In the genomic region with DNA sequence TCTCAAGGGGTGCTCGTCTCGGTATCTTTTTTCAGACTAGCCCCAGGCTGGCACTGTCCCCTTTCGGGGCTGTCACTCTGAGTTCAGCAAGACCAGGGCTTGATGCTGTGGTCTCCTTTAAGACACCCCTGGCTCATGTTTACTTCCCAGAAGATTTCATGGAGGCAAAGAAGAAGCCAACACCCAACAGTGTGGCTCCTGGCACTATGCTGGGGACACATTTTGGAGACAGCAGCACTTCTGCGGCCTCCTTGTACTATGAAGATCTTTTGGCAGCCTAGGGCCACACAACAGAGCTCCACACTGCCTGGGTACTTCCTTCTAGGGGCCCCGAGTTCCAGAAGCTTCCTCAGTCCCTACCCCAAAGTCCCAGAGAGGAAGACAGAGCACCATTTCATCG, we compare ENCODE assay signal across 20 cellular contexts. TPM values are rescaled to one million over a fixed set of nuclear protein-coding genes. Genes with fewer than 3 reads are reported as not detected.
DNase-seq lines count a peak whose midpoint lies in the region; ATAC-seq and TF ChIP-seq lines count a peak whose summit lies in the region.
"Had no signal": no experiment of that assay in that cellular context is flagged by ENCODE, and none has a peak within 500 bp of the region (broad histone marks: within the 10 kb centered on the region; RNA-seq: fewer than 3 reads in every experiment).

No MANE protein-coding gene starts in this region.

- H3K9ac ChIP-seq in PC-3 (ENCODE audit: low read length), result 0 out of 2 replicates have a peak overlapping the region, but pooled peaks have one; percentile 1

- CTCF ChIA-PET in PC-3 (lab: Charles Lee), result no interaction called here

- peaks cover 4% of the 10 kb centered on the region for H3F3A ChIP-seq in PC-3 (ENCODE audit: low read length, unreplicated experiment)

- no peaks in the 10 kb centered on the region for H3K79me2 ChIP-seq in PC-3 (ENCODE audit: low read length)

- no TSS peak for BruUV-seq in PC-3 (replicated peaks; lab: Mats Ljungman, UMichigan)

- TF ChIP-seq CTCF in PC-3 (conservative IDR thresholded peaks at IDR 0.05; ENCODE audit: low read depth, low read length), result no peak
- no peak for TF ChIP-seq CTCF in adrenal gland (IDR thresholded peaks at IDR 0.05)
- no peak for TF ChIP-seq CTCF in lower lobe of right lung (IDR thresholded peaks at IDR 0.05)
- no peak for TF ChIP-seq CTCF in thyroid gland (IDR thresholded peaks at IDR 0.05)

- H3K9me2 ChIP-seq in PC-3 (replicated peaks; ENCODE audit: low read length), result no peaks in the 10 kb centered on the region

- H3K36me3 ChIP-seq in PC-3 (ENCODE audit: low read depth, low read length), result peaks cover 25% of the 10 kb centered on the region
- peaks cover 0 to 31% of the 10 kb centered on the region in 2 donors for H3K36me3 ChIP-seq in adrenal gland (replicated peaks in 1 of 2)
- peaks cover 39% of the 10 kb centered on the region for H3K36me3 ChIP-seq in lower lobe of right lung
- no peaks in the 10 kb centered on the region for H3K36me3 ChIP-seq in thyroid gland
- H3K36me3 ChIP-seq: prostate gland had no signal

- no peak overlapping the region for H2AFZ ChIP-seq in PC-3 (ENCODE audit: low read length)

- 73 to 91% (median 88%) methylated on average over 5 to 6 of the region's 6 CpGs for WGBS in adrenal gland, 4 donors
- 86 to 89% methylated on average over 3 to 6 of the region's 6 CpGs for WGBS in thyroid gland, 2 donors

- H3K4me2 ChIP-seq in PC-3 (ENCODE audit: low read length), result peak overlapping the region; percentile 23

- DNase-seq in PC-3 (no peak), adrenal gland (no peak), lower lobe of right lung (no peak), thyroid gland (no peak), cortex of kidney (lab: John Stamatoyannopoulos, UW) (no peak)
- DNase-seq: activated CD4-positive, alpha-beta T cell treated with anti-CD3 and anti-CD28 coated beads, Interleukin-2, amount 50 U/mL, for 1 hour; activated CD8-positive, alpha-beta memory T cell treated with anti-CD3 and anti-CD28 coated beads, Interleukin-2, amount 50 U/mL, for 4 hours; activated naive CD8-positive, alpha-beta T cell treated with anti-CD3 and anti-CD28 coated beads, Interleukin-2, amount 10 ng/mL, durations not matched to agents 7 days and 5 days; CD4-positive, CD25-positive, alpha-beta regulatory T cell; colonic mucosa; H7; kidney; NCI-H1694 treated with DMSO at 0.1 percent for 48 hours; NCI-H526 treated with DMSO at 0.1 percent for 48 hours; stimulated activated CD8-positive, alpha-beta memory T cell treated with anti-CD3 and anti-CD28 coated beads, Interleukin-4, amount 100 ng/mL, for 48 hours had no signal

- H4K20me1 ChIP-seq in PC-3 (ENCODE audit: low read length), result no peaks in the 10 kb centered on the region

- POLR2A ChIA-PET in PC-3 (lab: Charles Lee; ENCODE audit: unreplicated experiment), result no interaction called here

- H3K27me3 ChIP-seq in PC-3 (ENCODE audit: low read length), result no peaks in the 10 kb centered on the region
- no peaks in the 10 kb centered on the region for H3K27me3 ChIP-seq in adrenal gland
- H3K27me3 ChIP-seq in lower lobe of right lung (ENCODE audit: low read depth), result no peaks in the 10 kb centered on the region
- H3K27me3 ChIP-seq in thyroid gland, result no peaks in the 10 kb centered on the region
- H3K27me3 ChIP-seq: colonic mucosa had no signal

- no peak overlapping the region for H3K4me3 ChIP-seq in PC-3 (ENCODE audit: low read length)
- no peak overlapping the region for H3K4me3 ChIP-seq in adrenal gland
- no peak overlapping the region for H3K4me3 ChIP-seq in lower lobe of right lung
- H3K4me3 ChIP-seq in thyroid gland (replicated peaks in 1 of 3), result no peak overlapping the region
- H3K4me3 ChIP-seq: colonic mucosa, prostate gland had no signal

- H3K9me3 ChIP-seq in PC-3 (ENCODE audit: low read length), result no peaks in the 10 kb centered on the region
- no peaks in the 10 kb centered on the region for H3K9me3 ChIP-seq in adrenal gland (replicated peaks in 1 of 3)
- no peaks in the 10 kb centered on the region for H3K9me3 ChIP-seq in lower lobe of right lung
- no peaks in the 10 kb centered on the region for H3K9me3 ChIP-seq in thyroid gland
- H3K9me3 ChIP-seq: colonic mucosa, prostate gland had no signal

- TF ChIP-seq POLR2A in adrenal gland (IDR thresholded peaks at IDR 0.05), result no peak
- TF ChIP-seq POLR2A in thyroid gland (IDR thresholded peaks at IDR 0.05), result no peak

- H3K27ac ChIP-seq in PC-3 (ENCODE audit: low read length), result peak overlapping the region; percentile 72
- peak overlapping the region in 4 of 5 donors; percentile 37 to 99 (median 96) for H3K27ac ChIP-seq in adrenal gland
- H3K27ac ChIP-seq in lower lobe of right lung, result peak overlapping the region; percentile 11
- H3K27ac ChIP-seq in thyroid gland, result peak overlapping the region in 2 of 3 donors; percentile 44 to 77
- H3K27ac ChIP-seq: colonic mucosa, HL-60, VCaP had no signal

- ATAC-seq in PC-3, result no peak
- ATAC-seq in lower lobe of right lung, result no peak
- no peak for ATAC-seq in HG02885 (IDR thresholded peaks at IDR 0.05; ENCODE audit: poor library complexity, unreplicated experiment)
- ATAC-seq in GM19328 (IDR thresholded peaks at IDR 0.05; ENCODE audit: unreplicated experiment), result no peak

- H3K4me1 ChIP-seq in PC-3 (ENCODE audit: insufficient read depth, low read length) (peaks cover 48% of the 10 kb centered on the region), adrenal gland (replicated peaks in 1 of 2) (peaks cover 51 to 85% of the 10 kb centered on the region in 2 donors), lower lobe of right lung (peaks cover 76% of the 10 kb centered on the region), thyroid gland (peaks cover 54 to 86% of the 10 kb centered on the region in 2 donors)

- intact Hi-C loops in PC-3 (cut with micrococcal nuclease), result no loop called here
- intact Hi-C loops in adrenal gland (cut with DNase I), result no loop called here
- intact Hi-C loops in lower lobe of right lung (cut with DNase I), result no loop called here
- intact Hi-C loops in thyroid gland (cut with DNase I), result no loop called here

RNA-seq across cellular contexts. Expression of gene ECE1, which starts 24.6 kb away (rescaled TPM):
- total RNA-seq in PC-3 (2014; rRNA removed) (86.8 and 110 TPM in 2 replicates), adrenal gland (100 to 1,000 TPM; 173 to 588 (median 259) TPM), lower lobe of right lung (90.9 TPM), thyroid gland (100 to 1,000 TPM in 2 of 4 donors, 10 to 100 TPM in 2; 74.5 to 146 (median 97.2) TPM)
- 100 to 1,000 TPM; 150 to 327 (median 176) TPM for polyA plus RNA-seq in adrenal gland

Comparison
In these comparisons a context has a peak if more than half of its experiments do, and no peak if none do; other contexts are left out.
1. H3K27ac ChIP-seq: peak in every context shown above with its lines; median percentile 96 in adrenal gland; 72 in PC-3; 60 in thyroid gland; 11 in lower lobe of right lung.